ENCODE assay signal across 8 cellular contexts in genomic region chr5:177311723-177312648, GRCh38. TPM values are rescaled to one million over a fixed set of nuclear protein-coding genes. Genes with fewer than 3 reads are reported as not detected.
A peak's percentile ranks its signal among the peaks of the same experiment; 100 is the strongest.
DNase-seq lines count a peak whose midpoint lies in the region; ATAC-seq, FAIRE-seq and TF ChIP-seq lines count a peak whose summit lies in the region.

Gene MXD3, minus strand, starts transcription at chr5:177311898. Its CDS starts 68 bp downstream, at chr5:177311830.

- no peaks in the 10 kb centered on the region for H3K9me3 Mint-ChIP-seq in endodermal cell

- H3K9me3 ChIP-seq in HUES6 (ENCODE audit: control insufficient read depth, insufficient read depth, low read depth, low read length) (no peaks in the 10 kb centered on the region), NT2/D1 (ENCODE audit: insufficient read depth, low read length) (no peaks in the 10 kb centered on the region), endodermal cell (ENCODE audit: control insufficient read depth, low read length) (no peaks in the 10 kb centered on the region)

- H3K4me3 ChIP-seq in HUES6 (ENCODE audit: low read depth, low read length) (peak within 1 kb of the TSS; percentile 87), NT2/D1 (ENCODE audit: insufficient read length, low read depth) (peak within 1 kb of the TSS; percentile 55), endodermal cell (ENCODE audit: low read length) (peak within 1 kb of the TSS; percentile 83)

- no peak for FAIRE-seq in D721Med (lab: Jason Lieb, UNC)

- ATAC-seq in GM21447 (IDR thresholded peaks at IDR 0.05; ENCODE audit: unreplicated experiment), result peak; percentile 68

- peaks cover 3% of the 10 kb centered on the region for H3K27me3 Mint-ChIP-seq in endodermal cell (ENCODE audit: insufficient read depth)

- H3K27ac ChIP-seq in HUES6 (ENCODE audit: low read depth, low read length), result peak within 1 kb of the TSS; percentile 98
- H3K27ac ChIP-seq in endodermal cell (ENCODE audit: low read depth, low read length), result peak within 1 kb of the TSS; percentile 91

- H3K36me3 ChIP-seq in HUES6 (ENCODE audit: control insufficient read depth, insufficient read depth, low read length) (peaks cover 7% of the 10 kb centered on the region), NT2/D1 (ENCODE audit: insufficient read depth, insufficient read length, low read length) (peaks cover 23% of the 10 kb centered on the region), endodermal cell (ENCODE audit: control insufficient read depth, insufficient read depth, low read length) (peaks cover 8% of the 10 kb centered on the region)

- no peaks in the 10 kb centered on the region for H3K27me3 ChIP-seq in HUES6 (ENCODE audit: control insufficient read depth, insufficient read depth, low read length)
- H3K27me3 ChIP-seq in NT2/D1 (ENCODE audit: insufficient read depth, insufficient read length), result no peaks in the 10 kb centered on the region
- H3K27me3 ChIP-seq in endodermal cell (ENCODE audit: control insufficient read depth, insufficient read depth, low read length, poor library complexity, severe bottlenecking), result no peaks in the 10 kb centered on the region

- H3K4me1 ChIP-seq in HUES6 (ENCODE audit: control insufficient read depth, insufficient read depth, low read length) (peaks cover 19% of the 10 kb centered on the region), NT2/D1 (ENCODE audit: insufficient read depth, insufficient read length) (peaks cover 9% of the 10 kb centered on the region), endodermal cell (ENCODE audit: control insufficient read depth, insufficient read depth, low read length) (no peaks in the 10 kb centered on the region)

- TF ChIP-seq CTCF in D721Med (IDR thresholded peaks at IDR 0.05; ENCODE audit: insufficient read depth, missing control alignments) (no peak), endodermal cell (conservative IDR thresholded peaks at IDR 0.05) (no peak)

- peaks cover 8% of the 10 kb centered on the region for H3K36me3 Mint-ChIP-seq in endodermal cell (ENCODE audit: low read depth)

- peak; percentile 91 for DNase-seq in D721Med (ENCODE audit: insufficient read length, low spot score)
- peak; percentile 94 for DNase-seq in NT2/D1 (ENCODE audit: low read depth, low spot score)
- DNase-seq in activated CD8-positive, alpha-beta memory T cell treated with anti-CD3 and anti-CD28 coated beads for 48 hours (ENCODE audit: low read depth in 2 of 3, low spot score in 2 of 3), result peak; percentile 88 to 95 (median 90)
- peak; percentile 99 for DNase-seq in endodermal cell
- DNase-seq in midbrain (lab: John Stamatoyannopoulos, UW), result peak; percentile 92
- peak; percentile 87 to 91 for DNase-seq in stimulated activated CD8-positive, alpha-beta memory T cell treated with anti-CD3 and anti-CD28 coated beads, Interleukin-15, amount 100 ng/mL, for 4 hours (ENCODE audit: low read depth in 2 of 2)

- peaks cover 11% of the 10 kb centered on the region for H3K4me1 Mint-ChIP-seq in endodermal cell

- peak within 1 kb of the TSS; percentile 90 for H3K27ac Mint-ChIP-seq in endodermal cell

- H3K4me3 Mint-ChIP-seq in endodermal cell, result peak within 1 kb of the TSS; percentile 65

- 0% methylated on average over 12 to 78 of the region's 78 CpGs for WGBS in endodermal cell (ENCODE audit: insufficient coverage in 1 of 2, insufficient read length in 1 of 2), 2 experiments

- H3K9ac ChIP-seq in HUES6 (ENCODE audit: low read length) (peak within 1 kb of the TSS; percentile 97), NT2/D1 (ENCODE audit: insufficient read length, low read depth) (peak within 1 kb of the TSS; percentile 82), endodermal cell (ENCODE audit: extremely low read depth, low read length, poor library complexity, severe bottlenecking) (peak within 1 kb of the TSS; percentile 57)

RNA-seq across cellular contexts. Expression of gene MXD3, which starts in this region (rescaled TPM):
- 10 to 100 TPM; 14.2 to 20.4 TPM for total RNA-seq in endodermal cell
- 49.5 TPM for polyA plus RNA-seq in endodermal cell (2013, experiment 1 of 2)
- 49.8 TPM for polyA plus RNA-seq in endodermal cell (2013, experiment 2 of 2)

Comparison
In these comparisons a context has a peak if more than half of its experiments do, and no peak if none do; other contexts are left out.
1. Peak in every context shown above with its lines: DNase-seq, ATAC-seq, H3K4me3 ChIP-seq and H3K27ac ChIP-seq.